ENCODE assay signal across 1 cellular context in the genomic region with DNA sequence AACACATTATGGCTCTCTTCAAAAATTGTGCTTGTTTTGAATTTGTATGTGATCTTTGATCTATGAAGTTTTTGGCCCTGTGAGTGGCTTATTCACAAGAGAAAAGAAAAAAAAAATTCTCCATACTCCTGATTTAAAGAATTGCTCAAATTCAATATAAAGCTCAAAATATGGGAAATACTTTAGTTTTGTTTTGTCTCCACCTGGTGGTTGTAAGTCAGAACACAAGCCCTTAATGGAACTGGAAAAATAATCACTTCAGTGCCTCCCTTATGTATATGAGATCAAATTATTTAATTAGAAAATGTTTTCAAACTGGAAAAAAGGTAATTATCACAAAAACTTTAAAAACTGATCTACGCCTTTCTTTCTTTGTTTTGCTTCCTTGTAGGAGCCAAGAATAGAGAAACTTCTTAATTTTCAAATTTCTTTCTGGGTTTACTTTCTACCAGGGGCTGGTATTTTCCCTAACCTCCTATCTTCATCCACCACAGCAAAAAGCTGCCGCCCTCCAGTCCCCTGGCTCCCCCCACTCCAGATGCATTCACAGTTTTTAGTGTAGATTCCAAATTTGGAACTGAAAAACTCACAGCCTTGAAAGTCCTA.
TF ChIP-seq lines count a peak whose summit lies in the region.

No MANE protein-coding gene starts in this region.

TF ChIP-seq in HEK293, 187 proteins besides CTCF, POLR2A, EP300 and RAD21 (continued from another document):
- TF ChIP-seq, protein P1, sequence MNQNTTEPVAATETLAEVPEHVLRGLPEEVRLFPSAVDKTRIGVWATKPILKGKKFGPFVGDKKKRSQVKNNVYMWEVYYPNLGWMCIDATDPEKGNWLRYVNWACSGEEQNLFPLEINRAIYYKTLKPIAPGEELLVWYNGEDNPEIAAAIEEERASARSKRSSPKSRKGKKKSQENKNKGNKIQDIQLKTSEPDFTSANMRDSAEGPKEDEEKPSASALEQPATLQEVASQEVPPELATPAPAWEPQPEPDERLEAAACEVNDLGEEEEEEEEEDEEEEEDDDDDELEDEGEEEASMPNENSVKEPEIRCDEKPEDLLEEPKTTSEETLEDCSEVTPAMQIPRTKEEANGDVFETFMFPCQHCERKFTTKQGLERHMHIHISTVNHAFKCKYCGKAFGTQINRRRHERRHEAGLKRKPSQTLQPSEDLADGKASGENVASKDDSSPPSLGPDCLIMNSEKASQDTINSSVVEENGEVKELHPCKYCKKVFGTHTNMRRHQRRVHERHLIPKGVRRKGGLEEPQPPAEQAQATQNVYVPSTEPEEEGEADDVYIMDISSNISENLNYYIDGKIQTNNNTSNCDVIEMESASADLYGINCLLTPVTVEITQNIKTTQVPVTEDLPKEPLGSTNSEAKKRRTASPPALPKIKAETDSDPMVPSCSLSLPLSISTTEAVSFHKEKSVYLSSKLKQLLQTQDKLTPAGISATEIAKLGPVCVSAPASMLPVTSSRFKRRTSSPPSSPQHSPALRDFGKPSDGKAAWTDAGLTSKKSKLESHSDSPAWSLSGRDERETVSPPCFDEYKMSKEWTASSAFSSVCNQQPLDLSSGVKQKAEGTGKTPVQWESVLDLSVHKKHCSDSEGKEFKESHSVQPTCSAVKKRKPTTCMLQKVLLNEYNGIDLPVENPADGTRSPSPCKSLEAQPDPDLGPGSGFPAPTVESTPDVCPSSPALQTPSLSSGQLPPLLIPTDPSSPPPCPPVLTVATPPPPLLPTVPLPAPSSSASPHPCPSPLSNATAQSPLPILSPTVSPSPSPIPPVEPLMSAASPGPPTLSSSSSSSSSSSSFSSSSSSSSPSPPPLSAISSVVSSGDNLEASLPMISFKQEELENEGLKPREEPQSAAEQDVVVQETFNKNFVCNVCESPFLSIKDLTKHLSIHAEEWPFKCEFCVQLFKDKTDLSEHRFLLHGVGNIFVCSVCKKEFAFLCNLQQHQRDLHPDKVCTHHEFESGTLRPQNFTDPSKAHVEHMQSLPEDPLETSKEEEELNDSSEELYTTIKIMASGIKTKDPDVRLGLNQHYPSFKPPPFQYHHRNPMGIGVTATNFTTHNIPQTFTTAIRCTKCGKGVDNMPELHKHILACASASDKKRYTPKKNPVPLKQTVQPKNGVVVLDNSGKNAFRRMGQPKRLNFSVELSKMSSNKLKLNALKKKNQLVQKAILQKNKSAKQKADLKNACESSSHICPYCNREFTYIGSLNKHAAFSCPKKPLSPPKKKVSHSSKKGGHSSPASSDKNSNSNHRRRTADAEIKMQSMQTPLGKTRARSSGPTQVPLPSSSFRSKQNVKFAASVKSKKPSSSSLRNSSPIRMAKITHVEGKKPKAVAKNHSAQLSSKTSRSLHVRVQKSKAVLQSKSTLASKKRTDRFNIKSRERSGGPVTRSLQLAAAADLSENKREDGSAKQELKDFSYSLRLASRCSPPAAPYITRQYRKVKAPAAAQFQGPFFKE (tag by site-specific recombination; IDR thresholded peaks at IDR 0.05; ENCODE audit: borderline replicate concordance), result no peak
